In the genomic region with DNA sequence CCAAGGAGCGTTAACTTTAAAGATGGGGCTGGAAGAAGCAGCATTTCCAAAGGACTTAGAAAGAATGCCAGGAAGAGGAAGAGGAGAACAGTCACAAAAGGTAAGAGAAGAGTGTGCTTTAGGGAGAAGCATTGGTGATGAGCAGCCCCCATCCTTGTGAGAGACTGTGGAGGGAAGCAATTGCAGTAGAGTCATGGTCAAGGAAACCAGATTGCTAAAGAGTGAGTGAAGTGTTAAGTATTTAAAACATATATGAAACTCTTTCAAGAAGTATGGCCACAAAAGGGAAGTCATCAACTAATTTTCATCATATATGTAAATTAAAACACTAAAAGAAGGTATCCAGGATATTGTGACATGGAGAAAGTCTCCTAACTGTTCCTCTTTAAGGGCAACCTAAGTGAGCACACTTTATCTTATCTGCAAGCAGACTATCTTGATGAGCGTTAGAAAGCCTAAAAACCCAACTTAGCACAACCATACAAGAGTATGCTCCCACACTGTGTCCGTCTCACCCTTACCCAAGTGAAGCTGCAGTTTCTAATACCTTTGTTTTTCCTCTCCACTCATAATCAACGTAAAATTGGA, we compare ENCODE assay signal across 19 cellular contexts.
"Had no signal": no experiment of that assay in that cellular context is flagged by ENCODE, and none has a peak within 500 bp of the region (broad histone marks: within the 10 kb centered on the region; RNA-seq: fewer than 3 reads in every experiment).

No MANE protein-coding gene starts in this region.

- H3K27me3 ChIP-seq: brain microvascular endothelial cell, colonic mucosa, foreskin keratinocyte, testis had no signal

- DNase-seq: activated CD4-positive, alpha-beta T cell treated with anti-CD3 and anti-CD28 coated beads, Interleukin-2, amount 50 U/mL, for 1 hour; activated CD8-positive, alpha-beta memory T cell treated with anti-CD3 and anti-CD28 coated beads, Interleukin-2, amount 50 U/mL, for 48 hours; activated effector memory CD4-positive, alpha-beta T cell treated with Interleukin-2 at 50 U/mL for 16 hours; activated naive CD4-positive, alpha-beta T cell treated with anti-CD3 and anti-CD28 coated beads, Interleukin-2, amount 50 U/mL, for 16 hours; activated T-cell treated with anti-CD3 and anti-CD28 coated beads, Interleukin-2, amount 50 U/mL, for 48 hours; aorta; brain microvascular endothelial cell; colonic mucosa; foreskin keratinocyte; hippocampal formation; left cardiac atrium; natural killer cell; stimulated activated CD4-positive, alpha-beta T cell treated with anti-CD3 and anti-CD28 coated beads, Interleukin-4, amount 100 ng/mL, for 24 hours; testis had no signal

- H3K9me3 ChIP-seq: colonic mucosa, testis had no signal

- H3K27ac ChIP-seq: brain microvascular endothelial cell, colonic mucosa, foreskin keratinocyte, parathyroid adenoma, testis had no signal

- H3K4me1 ChIP-seq: colonic mucosa, foreskin keratinocyte, parathyroid adenoma, testis had no signal

- H3K4me3 ChIP-seq: colonic mucosa, smooth muscle cell, testis had no signal

- ATAC-seq: activated CD4-positive, CD25-positive, alpha-beta regulatory T cell treated with anti-CD3 and anti-CD28 coated beads, Interleukin-2, amount 50 U/mL, for 24 hours; foreskin keratinocyte; left cardiac atrium; sciatic nerve; stimulated activated effector memory CD8-positive, alpha-beta T cell treated with anti-CD3 and anti-CD28 coated beads, Interleukin-12 subunit alpha, Interleukin-12 subunit beta, amount 100 ng/mL, for 72 hours had no signal

- H3K9ac ChIP-seq: parathyroid adenoma had no signal

- H3K36me3 ChIP-seq: brain microvascular endothelial cell, colonic mucosa had no signal

- H3K4me2 ChIP-seq: smooth muscle cell had no signal
